ENCODE assay signal across 9 cellular contexts in genomic region chr1:101567582-101568189, GRCh38.
A peak's percentile ranks its signal among the peaks of the same experiment; 100 is the strongest.
DNase-seq lines count a peak whose midpoint lies in the region; ATAC-seq, FAIRE-seq and TF ChIP-seq lines count a peak whose summit lies in the region.
"Had no signal": no experiment of that assay in that cellular context is flagged by ENCODE, and none has a peak within 500 bp of the region (broad histone marks: within the 10 kb centered on the region; RNA-seq: fewer than 3 reads in every experiment).

No MANE protein-coding gene starts in this region.

- peaks cover 4% of the 10 kb centered on the region for H3K9me3 Mint-ChIP-seq in T-helper 2 cell treated with Interferon-gamma antibody and Interleukin-4, amounts not matched to agents 5 μg/mL and 100 μg/mL, for 36 hours

- H3K27me3 Mint-ChIP-seq in T-helper 2 cell treated with Interferon-gamma antibody and Interleukin-4, amounts not matched to agents 5 μg/mL and 100 μg/mL, for 36 hours (ENCODE audit: low read depth), result no peaks in the 10 kb centered on the region

- H3K9me3 ChIP-seq in K562 (replicated peaks; ENCODE audit: control insufficient read depth, insufficient read depth, low read depth, low read length) (no peaks in the 10 kb centered on the region; the same call in 1 of the 2 replicates), HepG2 (ENCODE audit: low read length) (peaks cover 7% of the 10 kb centered on the region; the same call in 1 of the 2 replicates)

- peak; percentile 49 for FAIRE-seq in K562 (lab: Jason Lieb, UNC)
- FAIRE-seq in HepG2 (lab: Jason Lieb, UNC), result no peak

- 6% methylated on average over 4 of the region's 4 CpGs for WGBS in K562 (ENCODE audit: insufficient coverage, low coverage, missing lambda C conversion rate)
- WGBS in HepG2 (ENCODE audit: low lambda C conversion rate), result 26% methylated on average over 4 of the region's 4 CpGs

- no peaks in the 10 kb centered on the region for H3K27me3 ChIP-seq in K562 (ENCODE audit: control insufficient read depth in 2 of 2, insufficient read depth in 2 of 2, low read length in 2 of 2)
- no peaks in the 10 kb centered on the region for H3K27me3 ChIP-seq in HepG2 (ENCODE audit: control insufficient read depth in 1 of 2, insufficient read depth in 2 of 2, low read length in 2 of 2)
- H3K27me3 ChIP-seq: BLaER1 treated with 17β-estradiol and CSF1 and Interleukin-3, amounts not matched to agents 10 nM and 100 nM had no signal

- H3K79me2 ChIP-seq in K562 (ENCODE audit: control insufficient read depth, insufficient read depth, low read length) (no peaks in the 10 kb centered on the region), HepG2 (ENCODE audit: insufficient read depth, low read length) (no peaks in the 10 kb centered on the region)

- no peaks in the 10 kb centered on the region for H4K20me1 ChIP-seq in K562 (replicated peaks; ENCODE audit: control insufficient read depth, insufficient read depth, low read length)
- no peaks in the 10 kb centered on the region for H4K20me1 ChIP-seq in HepG2 (ENCODE audit: insufficient read depth, low read length)
- H4K20me1 ChIP-seq: BLaER1 treated with 17β-estradiol and CSF1 and Interleukin-3, amounts not matched to agents 10 nM and 100 nM had no signal

- no TSS peak for BruUV-seq in K562 (replicated peaks; lab: Mats Ljungman, UMichigan)
- no TSS peak for BruUV-seq in HepG2 (replicated peaks; lab: Mats Ljungman, UMichigan)

- CTCF ChIA-PET in K562 (lab: Yijun Ruan, JAX; ENCODE audit: low intra/inter-chr PET ratio), result no interaction called here
- CTCF ChIA-PET in HepG2 (lab: Yijun Ruan, JAX; ENCODE audit: low intra/inter-chr PET ratio, low total read pairs), result interaction anchor here (1.8 kb wide), 1 partner anchor 47 kb away, joined by 9 read pairs; no protein-coding TSS in a partner anchor

- H3K4me1 Mint-ChIP-seq in T-helper 2 cell treated with Interferon-gamma antibody and Interleukin-4, amounts not matched to agents 5 μg/mL and 100 μg/mL, for 36 hours (ENCODE audit: low read depth), result no peaks in the 10 kb centered on the region

- no peaks in the 10 kb centered on the region for H3K36me3 Mint-ChIP-seq in T-helper 2 cell treated with Interferon-gamma antibody and Interleukin-4, amounts not matched to agents 5 μg/mL and 100 μg/mL, for 36 hours (ENCODE audit: low read depth)

- DNase-seq in NCI-H1092 treated with DMSO at 0.1 percent for 48 hours (lab: John Stamatoyannopoulos, UW) (peak; percentile 38), NCI-H1092 (lab: John Stamatoyannopoulos, UW) (no peak), K562 (ENCODE audit: extremely low read depth in 1 of 4, low spot score in 3 of 4) (peak; percentile 16 to 29 (median 21)), HepG2 (ENCODE audit: low spot score) (peak; percentile 3)
- peak; percentile 6 for DNase-seq in T-helper 2 cell treated with Interferon-gamma antibody and Interleukin-4, amounts not matched to agents 5 μg/mL and 100 μg/mL, for 36 hours (ENCODE audit: low spot score)
- peak in 4 of 6 experiments; percentile 3 to 39 (median 19) for DNase-seq in stimulated activated naive CD4-positive, alpha-beta T cell (lab: John Stamatoyannopoulos, UW)

- intact Hi-C loops in K562 (cut with micrococcal nuclease), result no loop called here
- intact Hi-C loops in HepG2 (cut with micrococcal nuclease; ENCODE audit: unreplicated experiment), result no loop called here

- TF ChIP-seq RAD21 in Ishikawa (IDR thresholded peaks at IDR 0.05; ENCODE audit: low read depth) (peak; percentile 54), K562 (CRISPR knock-in tag; conservative IDR thresholded peaks at IDR 0.05 in 1 of 2, IDR thresholded peaks at IDR 0.05 in 1 of 2) (peak in 1 of 2 experiments; percentile 36; a peak in 2 of 4 replicates), HepG2 (CRISPR knock-in tag; IDR thresholded peaks at IDR 0.05) (no peak)

- H3K36me3 ChIP-seq in K562 (ENCODE audit: control insufficient read depth, insufficient read depth, low read length), result no peaks in the 10 kb centered on the region
- H3K36me3 ChIP-seq in HepG2 (replicated peaks in 1 of 2; ENCODE audit: control insufficient read depth in 1 of 2, insufficient read depth in 2 of 2, low read length in 2 of 2), result no peaks in the 10 kb centered on the region
- H3K36me3 ChIP-seq: BLaER1 treated with 17β-estradiol and CSF1 and Interleukin-3, amounts not matched to agents 10 nM and 100 nM had no signal

- H3K27ac ChIP-seq in K562 (ENCODE audit: extremely low read depth, low read depth, low read length), result no peak overlapping the region
- no peak overlapping the region for H3K27ac ChIP-seq in HepG2 (ENCODE audit: extremely low read length, insufficient read depth, low read length)
- H3K27ac ChIP-seq: BLaER1 treated with 17β-estradiol and CSF1 and Interleukin-3, amounts not matched to agents 10 nM and 100 nM had no signal

- in situ Hi-C loops in K562 (cut with MboI) (no loop called here), HepG2 (cut with HindIII; ENCODE audit: extremely low pct_ligation_motif_present, low pct_unique_long_range_greater_than_20kb) (no loop called here)

- H3K4me3 ChIP-seq in K562 (no peak overlapping the region), HepG2 (replicated peaks in 1 of 3; ENCODE audit: insufficient read depth in 1 of 3, low read depth in 2 of 3, low read length in 3 of 3) (no peak overlapping the region)
- H3K4me3 ChIP-seq: BLaER1 treated with 17β-estradiol and CSF1 and Interleukin-3, amounts not matched to agents 10 nM and 100 nM had no signal

- H3K9ac ChIP-seq in K562 (ENCODE audit: insufficient read depth in 1 of 2, low read depth in 2 of 2, low read length in 2 of 2) (no peak overlapping the region), HepG2 (ENCODE audit: insufficient read depth, low read depth, low read length) (no peak overlapping the region)
- H3K9ac ChIP-seq: BLaER1 treated with 17β-estradiol and CSF1 and Interleukin-3, amounts not matched to agents 10 nM and 100 nM had no signal

- H3K4me2 ChIP-seq in K562 (ENCODE audit: insufficient read depth, low read length) (no peak overlapping the region), HepG2 (ENCODE audit: low read depth, low read length) (no peak overlapping the region)
- H3K4me2 ChIP-seq: BLaER1 treated with 17β-estradiol and CSF1 and Interleukin-3, amounts not matched to agents 10 nM and 100 nM had no signal

- TF ChIP-seq POLR2A in K562 (conservative IDR thresholded peaks at IDR 0.05) (no peak), HepG2 (IDR thresholded peaks at IDR 0.05; ENCODE audit: insufficient read depth in 1 of 2, low read depth in 2 of 2, low read length in 2 of 2) (no peak)

- TF ChIP-seq EP300 in Ishikawa (IDR thresholded peaks at IDR 0.05; ENCODE audit: borderline replicate concordance), result no peak
- TF ChIP-seq EP300 in K562 (IDR thresholded peaks at IDR 0.05; ENCODE audit: low read length), result no peak
- no peak for TF ChIP-seq EP300 in HepG2 (IDR thresholded peaks at IDR 0.05; ENCODE audit: low read depth in 2 of 2, low read length in 2 of 2)
- TF ChIP-seq EP300 in HepG2 (CRISPR knock-in tag; IDR thresholded peaks at IDR 0.05; ENCODE audit: borderline replicate concordance), result no peak

- no peaks in the 10 kb centered on the region for H3K9me1 ChIP-seq in K562 (ENCODE audit: control insufficient read depth, insufficient read depth, low read length)

- H3K27ac Mint-ChIP-seq in T-helper 2 cell treated with Interferon-gamma antibody and Interleukin-4, amounts not matched to agents 5 μg/mL and 100 μg/mL, for 36 hours, result no peak overlapping the region

- H3K4me1 ChIP-seq in K562 (replicated peaks in 1 of 2; ENCODE audit: control insufficient read depth in 2 of 2, insufficient read depth in 2 of 2, low read length in 2 of 2), result no peaks in the 10 kb centered on the region
- H3K4me1 ChIP-seq in HepG2 (ENCODE audit: insufficient read depth, low read length), result no peaks in the 10 kb centered on the region
- H3K4me1 ChIP-seq: BLaER1 treated with 17β-estradiol and CSF1 and Interleukin-3, amounts not matched to agents 10 nM and 100 nM had no signal

- ATAC-seq in GM21786 (IDR thresholded peaks at IDR 0.05; ENCODE audit: unreplicated experiment) (peak; percentile 95), K562 (peak; percentile 71; the same call in 2 of the 3 replicates), HepG2 (peak; percentile 78)

- TF ChIP-seq CTCF in K562 (IDR thresholded peaks at IDR 0.05 in 2 of 3, conservative IDR thresholded peaks at IDR 0.05 in 1 of 3; ENCODE audit: insufficient read depth in 2 of 3, low read depth in 1 of 3, low read length in 3 of 3) (peak; percentile 37 to 75 (median 58)), HepG2 (CRISPR knock-in tag; IDR thresholded peaks at IDR 0.05) (peak; percentile 46)

- H2AFZ ChIP-seq in K562 (ENCODE audit: low read depth, low read length) (no peak overlapping the region), HepG2 (ENCODE audit: low read length) (no peak overlapping the region)

- POLR2A ChIA-PET in K562 (lab: Yijun Ruan, JAX) (no interaction called here), HepG2 (lab: Yijun Ruan, JAX) (no interaction called here)

- H3K4me3 Mint-ChIP-seq in T-helper 2 cell treated with Interferon-gamma antibody and Interleukin-4, amounts not matched to agents 5 μg/mL and 100 μg/mL, for 36 hours, result no peak overlapping the region

TF ChIP-seq in Ishikawa, 13 proteins besides CTCF, POLR2A, EP300 and RAD21 (continues in another document):
- TF ChIP-seq USF1 (IDR thresholded peaks at IDR 0.05) (no peak), ZBTB7A (IDR thresholded peaks at IDR 0.05; ENCODE audit: low read depth) (no peak)

TF ChIP-seq in K562, 482 proteins besides CTCF, POLR2A, EP300 and RAD21 (continues in another document):
- TF ChIP-seq SIRT6 (IDR thresholded peaks at IDR 0.05; ENCODE audit: low read depth, low read length) (no peak), KLF16 (IDR thresholded peaks at IDR 0.05) (no peak), CHD4 (IDR thresholded peaks at IDR 0.05; ENCODE audit: insufficient read depth, insufficient replicate concordance, low read depth, low read length, poor library complexity, severe bottlenecking) (no peak), LCOR (CRISPR knock-in tag; IDR thresholded peaks at IDR 0.05) (no peak), OTX1 (CRISPR knock-in tag; IDR thresholded peaks at IDR 0.05) (no peak), BHLHE40 (IDR thresholded peaks at IDR 0.05; ENCODE audit: low read length) (no peak), ZNF239 (CRISPR knock-in tag; IDR thresholded peaks at IDR 0.05) (no peak), ZNF384 (IDR thresholded peaks at IDR 0.05; ENCODE audit: low read depth, low read length) (peak; percentile 81)

TF ChIP-seq in HepG2, 621 proteins besides CTCF, POLR2A, EP300 and RAD21:
- TF ChIP-seq SMC3 (IDR thresholded peaks at IDR 0.05; ENCODE audit: low read length), result no peak; the same call in 1 of the 2 replicates
- TF ChIP-seq, protein P1, sequence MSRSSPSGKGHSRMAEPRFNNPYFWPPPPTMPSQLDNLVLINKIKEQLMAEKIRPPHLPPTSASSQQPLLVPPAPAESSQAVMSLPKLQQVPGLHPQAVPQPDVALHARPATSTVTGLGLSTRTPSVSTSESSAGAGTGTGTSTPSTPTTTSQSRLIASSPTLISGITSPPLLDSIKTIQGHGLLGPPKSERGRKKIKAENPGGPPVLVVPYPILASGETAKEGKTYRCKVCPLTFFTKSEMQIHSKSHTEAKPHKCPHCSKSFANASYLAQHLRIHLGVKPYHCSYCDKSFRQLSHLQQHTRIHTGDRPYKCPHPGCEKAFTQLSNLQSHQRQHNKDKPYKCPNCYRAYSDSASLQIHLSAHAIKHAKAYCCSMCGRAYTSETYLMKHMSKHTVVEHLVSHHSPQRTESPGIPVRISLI (CRISPR knock-in tag; IDR thresholded peaks at IDR 0.05; ENCODE audit: borderline replicate concordance), result peak; percentile 83
